14 cellular contexts compared by ENCODE assay signal in genomic region chr12:6116481-6117021, GRCh38. TPM values are rescaled to one million over a fixed set of nuclear protein-coding genes. Genes with fewer than 3 reads are reported as not detected.
DNase-seq lines count a peak whose midpoint lies in the region; ATAC-seq, FAIRE-seq and TF ChIP-seq lines count a peak whose summit lies in the region.
"Had no signal": no experiment of that assay in that cellular context is flagged by ENCODE, and none has a peak within 500 bp of the region (broad histone marks: within the 10 kb centered on the region; RNA-seq: fewer than 3 reads in every experiment).

No MANE protein-coding gene starts in this region.

- no peaks in the 10 kb centered on the region for H3K36me3 ChIP-seq in mesenchymal stem cell (ENCODE audit: control insufficient read depth in 1 of 2, insufficient read depth in 2 of 2, low read depth in 1 of 2, low read length in 2 of 2)

- H3K4me1 ChIP-seq in mesenchymal stem cell (ENCODE audit: control insufficient read depth, insufficient read depth, low read depth, low read length): peaks cover 33% of the 10 kb centered on the region

- no peaks in the 10 kb centered on the region for H3K79me1 ChIP-seq in mesenchymal stem cell (replicated peaks; ENCODE audit: low read length, poor library complexity, severe bottlenecking)

- FAIRE-seq in urothelium cell line (lab: Jason Lieb, UNC) (peak; percentile 96), D721Med (lab: Jason Lieb, UNC) (no peak)
- FAIRE-seq: A204.1, H54 had no signal

- no peak overlapping the region for H2AFZ ChIP-seq in mesenchymal stem cell (ENCODE audit: low read depth, low read length)

- H4K91ac ChIP-seq in mesenchymal stem cell (ENCODE audit: low read length): peak overlapping the region; percentile 62

- H2BK120ac ChIP-seq in mesenchymal stem cell (ENCODE audit: low read depth, low read length): no peak overlapping the region

- H3K4me3 ChIP-seq in mesenchymal stem cell (ENCODE audit: insufficient read depth in 1 of 2, low read depth in 1 of 2, low read length in 2 of 2): no peak overlapping the region
- H3K4me3 ChIP-seq: coronary artery had no signal

- 28% methylated on average over 14 of the region's 14 CpGs for WGBS in mesenchymal stem cell

- H3K27me3 ChIP-seq in mesenchymal stem cell (ENCODE audit: control insufficient read depth in 1 of 2, insufficient read depth in 1 of 2, low read length in 2 of 2): peaks cover 0 to 18% of the 10 kb centered on the region in 2 experiments

- peak overlapping the region in 1 of 2 experiments; percentile 31 for H2BK12ac ChIP-seq in mesenchymal stem cell (ENCODE audit: low read length in 2 of 2)

- no peak for TF ChIP-seq CTCF in D721Med (IDR thresholded peaks at IDR 0.05; ENCODE audit: insufficient read depth, missing control alignments)

- H3K27ac ChIP-seq in mesenchymal stem cell (ENCODE audit: low read length, poor library complexity, severe bottlenecking): no peak overlapping the region

- H3K9ac ChIP-seq in mesenchymal stem cell (ENCODE audit: low read length): no peak overlapping the region

- H4K8ac ChIP-seq in mesenchymal stem cell (ENCODE audit: low read length): peak overlapping the region; percentile 8

- no peak overlapping the region for H2AK5ac ChIP-seq in mesenchymal stem cell (ENCODE audit: low read length, severe bottlenecking)

- H3K23ac ChIP-seq in mesenchymal stem cell (ENCODE audit: low read length in 2 of 2): no peak overlapping the region

- no peak overlapping the region for H2BK15ac ChIP-seq in mesenchymal stem cell (ENCODE audit: low read depth, poor library complexity, severe bottlenecking)

- no peaks in the 10 kb centered on the region for H3K9me3 ChIP-seq in mesenchymal stem cell (ENCODE audit: control insufficient read depth, low read length)

- H3K14ac ChIP-seq in mesenchymal stem cell (ENCODE audit: low read length in 2 of 2): no peak overlapping the region

- no peak overlapping the region for H2BK5ac ChIP-seq in mesenchymal stem cell (ENCODE audit: low read depth, low read length, poor library complexity, severe bottlenecking)

- no peak for DNase-seq in Right ventricle myocardium superior
- DNase-seq in cardiac septum (ENCODE audit: low spot score): no peak
- DNase-seq in mesenchymal stem cell: peak; percentile 66
- peak; percentile 77 for DNase-seq in urothelium cell line (ENCODE audit: low spot score)
- DNase-seq in activated CD8-positive, alpha-beta memory T cell treated with anti-CD3 and anti-CD28 coated beads, Interleukin-2, amount 50 U/mL, for 48 hours: no peak
- no peak for DNase-seq in D721Med (ENCODE audit: insufficient read length, low spot score)
- DNase-seq in activated naive CD4-positive, alpha-beta T cell treated with Interleukin-2 at 50 U/mL for 16 hours: no peak
- DNase-seq: activated CD8-positive, alpha-beta T cell treated with anti-CD3 and anti-CD28 coated beads for 36 hours; Calu3; NCI-H2029 had no signal

- intact Hi-C loops in Right ventricle myocardium superior (cut with DNase I): no loop called here
- intact Hi-C loops in cardiac septum (cut with DNase I): no loop called here

- H3K4ac ChIP-seq in mesenchymal stem cell (ENCODE audit: low read depth in 1 of 2, low read length in 2 of 2): no peak overlapping the region

- no peak overlapping the region for H3K4me2 ChIP-seq in mesenchymal stem cell (ENCODE audit: low read length, poor library complexity, severe bottlenecking)

- H3K18ac ChIP-seq in mesenchymal stem cell (ENCODE audit: low read depth in 1 of 2, low read length in 2 of 2): peak overlapping the region; percentile 68 to 69

- ATAC-seq in Right ventricle myocardium superior (ENCODE audit: poor library complexity) (peak; percentile 49), esophagus mucosa (peak; percentile 38)
- ATAC-seq: activated CD8-positive, alpha-beta T cell treated with anti-CD3 and anti-CD28 coated beads for 36 hours had no signal

RNA-seq across cellular contexts. Expression of gene VWF, which starts 7.9 kb away (rescaled TPM):
- 238 TPM for total RNA-seq in Right ventricle myocardium superior
- total RNA-seq in cardiac septum: 350 TPM
- 53.7 TPM for total RNA-seq in esophagus mucosa
- polyA plus RNA-seq in mesenchymal stem cell (2013, experiment 1 of 2): 0.07 TPM
- polyA plus RNA-seq in mesenchymal stem cell (2013, experiment 2 of 2): 0.12 TPM
- total RNA-seq: Calu3 had no signal

Comparison
In these comparisons a context has a peak if more than half of its experiments do, and no peak if none do; other contexts are left out.
1. DNase-seq: peak in mesenchymal stem cell (single experiment) and urothelium cell line (single experiment); none in Right ventricle myocardium superior (single experiment), cardiac septum (single experiment), activated CD8-positive, alpha-beta memory T cell treated with anti-CD3 and anti-CD28 coated beads, Interleukin-2, amount 50 U/mL, for 48 hours (single experiment), D721Med (single experiment) and activated naive CD4-positive, alpha-beta T cell treated with Interleukin-2 at 50 U/mL for 16 hours (single experiment).